Comparison of ENCODE assay signal across 20 cellular contexts in the genomic region with DNA sequence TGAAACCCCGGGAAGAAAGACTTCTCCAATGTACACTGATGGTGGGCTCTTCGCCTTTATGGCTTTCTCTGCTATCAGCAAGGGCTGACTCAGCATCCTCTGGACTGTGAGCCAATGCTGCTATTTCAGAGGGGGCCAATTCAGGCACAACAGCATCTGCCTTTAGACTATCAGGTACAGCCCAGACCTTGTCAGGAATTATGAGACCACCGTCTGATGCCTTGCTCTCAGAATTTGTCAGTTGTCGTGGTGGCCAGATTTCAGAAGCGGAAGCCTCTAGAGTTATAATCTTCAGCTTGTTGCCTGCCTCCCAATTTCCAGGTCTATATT.
DNase-seq lines count a peak whose midpoint lies in the region; ATAC-seq, FAIRE-seq and TF ChIP-seq lines count a peak whose summit lies in the region.
"Had no signal": no experiment of that assay in that cellular context is flagged by ENCODE, and none has a peak within 500 bp of the region (broad histone marks: within the 10 kb centered on the region; RNA-seq: fewer than 3 reads in every experiment).

No MANE protein-coding gene starts in this region.

- no peak overlapping the region for H3K4me3 ChIP-seq in A549
- H3K4me3 ChIP-seq in GM12864 (ENCODE audit: low read depth, low read length): peak overlapping the region; percentile 73
- H3K4me3 ChIP-seq in HUES6 (ENCODE audit: low read depth, low read length): no peak overlapping the region
- H3K4me3 ChIP-seq in endodermal cell (ENCODE audit: low read length): no peak overlapping the region
- H3K4me3 ChIP-seq: SJSA1 had no signal

- no peaks in the 10 kb centered on the region for H3K9me3 ChIP-seq in A549
- H3K9me3 ChIP-seq in HUES6 (ENCODE audit: control insufficient read depth, insufficient read depth, low read depth, low read length): peaks cover 2% of the 10 kb centered on the region; the same call in 1 of the 2 replicates
- no peaks in the 10 kb centered on the region for H3K9me3 ChIP-seq in endodermal cell (ENCODE audit: control insufficient read depth, low read length)
- H3K9me3 ChIP-seq: SJSA1 had no signal

- H3K27ac Mint-ChIP-seq in endodermal cell: no peak overlapping the region

- H3K27me3 ChIP-seq in HUES6 (ENCODE audit: control insufficient read depth, insufficient read depth, low read length) (no peaks in the 10 kb centered on the region), endodermal cell (ENCODE audit: control insufficient read depth, insufficient read depth, low read length, poor library complexity, severe bottlenecking) (no peaks in the 10 kb centered on the region)
- H3K27me3 ChIP-seq: SJSA1 had no signal

- ATAC-seq in A549 (no peak), HG02678 (IDR thresholded peaks at IDR 0.05; ENCODE audit: unreplicated experiment) (no peak), GM21381 (IDR thresholded peaks at IDR 0.05; ENCODE audit: unreplicated experiment) (no peak), GM18511 (IDR thresholded peaks at IDR 0.05; ENCODE audit: unreplicated experiment) (no peak)
- ATAC-seq: PC-3, right cardiac atrium had no signal

- DNase-seq in A549 (ENCODE audit: low read depth in 1 of 2, low spot score in 1 of 2) (no peak), GM12864 (ENCODE audit: low read depth) (no peak), endodermal cell (peak; percentile 29), NCI-H1436 treated with DMSO at 0.1 percent for 48 hours (lab: John Stamatoyannopoulos, UW) (no peak)
- DNase-seq: COR-L47, midbrain, NCI-H2081 treated with DMSO at 0.1 percent for 48 hours, NCI-H69, nucleus accumbens, PC-3, right cardiac atrium had no signal

- TF ChIP-seq RAD21 in A549 (conservative IDR thresholded peaks at IDR 0.05 in 1 of 2, IDR thresholded peaks at IDR 0.05 in 1 of 2): no peak

- no peak for TF ChIP-seq EP300 in A549 (IDR thresholded peaks at IDR 0.05)

- H3K27me3 Mint-ChIP-seq in endodermal cell (ENCODE audit: insufficient read depth): peaks cover 13% of the 10 kb centered on the region

- WGBS in A549 (ENCODE audit: missing lambda C conversion rate): 90% methylated on average over 5 of the region's 5 CpGs
- WGBS in endodermal cell (ENCODE audit: insufficient coverage in 1 of 2, insufficient read length in 1 of 2), 2 experiments: 96 to 97% methylated on average over 5 of the region's 5 CpGs

- FAIRE-seq in A549 (lab: Jason Lieb, UNC): no peak
- FAIRE-seq: colon, frontal cortex, urothelium cell line had no signal

- H3K9me3 Mint-ChIP-seq in endodermal cell: no peaks in the 10 kb centered on the region

- H3K4me3 Mint-ChIP-seq in endodermal cell: no peak overlapping the region

- POLR2A ChIA-PET in A549 (lab: Yijun Ruan, JAX): no interaction called here

- no peak for TF ChIP-seq POLR2A in A549 (IDR thresholded peaks at IDR 0.05; ENCODE audit: low read length)

- no peaks in the 10 kb centered on the region for H3K36me3 Mint-ChIP-seq in endodermal cell (ENCODE audit: low read depth)

- no peak overlapping the region for H3K9ac ChIP-seq in HUES6 (ENCODE audit: low read length)
- no peak overlapping the region for H3K9ac ChIP-seq in endodermal cell (ENCODE audit: extremely low read depth, low read length, poor library complexity, severe bottlenecking)

- CTCF ChIA-PET in A549 (lab: Yijun Ruan, JAX): interaction anchor here (1.0 kb wide), 1 partner anchor 232 kb away, joined by 3 read pairs; no protein-coding TSS in a partner anchor

- H3K4me1 Mint-ChIP-seq in endodermal cell: peaks cover 36% of the 10 kb centered on the region

- H3K36me3 ChIP-seq in HUES6 (ENCODE audit: control insufficient read depth, insufficient read depth, low read length) (peaks cover 3% of the 10 kb centered on the region; the same call in 1 of the 2 replicates), endodermal cell (ENCODE audit: control insufficient read depth, insufficient read depth, low read length) (no peaks in the 10 kb centered on the region)

- no peak for TF ChIP-seq CTCF in A549 (IDR thresholded peaks at IDR 0.05)
- TF ChIP-seq CTCF in GM12864 (IDR thresholded peaks at IDR 0.05; ENCODE audit: low read depth, low read length, missing control alignments): no peak
- TF ChIP-seq CTCF in endodermal cell (conservative IDR thresholded peaks at IDR 0.05): no peak

- no peak overlapping the region for H3K4me2 ChIP-seq in A549

- peak overlapping the region in 1 of 2 experiments; percentile 15; a peak in 1 of 6 replicates for H3K27ac ChIP-seq in A549
- 0 out of 2 replicates have a peak overlapping the region, but pooled peaks have one; percentile 8 for H3K27ac ChIP-seq in HUES6 (ENCODE audit: low read depth, low read length)
- H3K27ac ChIP-seq in endodermal cell (ENCODE audit: low read depth, low read length): no peak overlapping the region
- H3K27ac ChIP-seq: epithelial cell of prostate, SJSA1 had no signal

- H3K4me1 ChIP-seq in A549 (peaks cover 32% of the 10 kb centered on the region), HUES6 (ENCODE audit: control insufficient read depth, insufficient read depth, low read length) (peaks cover 31% of the 10 kb centered on the region), endodermal cell (ENCODE audit: control insufficient read depth, insufficient read depth, low read length) (peaks cover 4% of the 10 kb centered on the region)

TF ChIP-seq in A549, 52 proteins besides CTCF, POLR2A, EP300 and RAD21:
- TF ChIP-seq NFE2L2 (conservative IDR thresholded peaks at IDR 0.05; ENCODE audit: low read length): no peak
- TF ChIP-seq MAFK (IDR thresholded peaks at IDR 0.05; ENCODE audit: partially characterized antibody): peak; percentile 53
- no peak for TF ChIP-seq ZNF302 (CRISPR knock-in tag; IDR thresholded peaks at IDR 0.05)
- TF ChIP-seq, protein P1, sequence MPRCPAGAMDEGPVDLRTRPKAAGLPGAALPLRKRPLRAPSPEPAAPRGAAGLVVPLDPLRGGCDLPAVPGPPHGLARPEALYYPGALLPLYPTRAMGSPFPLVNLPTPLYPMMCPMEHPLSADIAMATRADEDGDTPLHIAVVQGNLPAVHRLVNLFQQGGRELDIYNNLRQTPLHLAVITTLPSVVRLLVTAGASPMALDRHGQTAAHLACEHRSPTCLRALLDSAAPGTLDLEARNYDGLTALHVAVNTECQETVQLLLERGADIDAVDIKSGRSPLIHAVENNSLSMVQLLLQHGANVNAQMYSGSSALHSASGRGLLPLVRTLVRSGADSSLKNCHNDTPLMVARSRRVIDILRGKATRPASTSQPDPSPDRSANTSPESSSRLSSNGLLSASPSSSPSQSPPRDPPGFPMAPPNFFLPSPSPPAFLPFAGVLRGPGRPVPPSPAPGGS (IDR thresholded peaks at IDR 0.05): no peak
- no peak for TF ChIP-seq GATA3 (IDR thresholded peaks at IDR 0.05; ENCODE audit: borderline replicate concordance)
- TF ChIP-seq, protein P2, sequence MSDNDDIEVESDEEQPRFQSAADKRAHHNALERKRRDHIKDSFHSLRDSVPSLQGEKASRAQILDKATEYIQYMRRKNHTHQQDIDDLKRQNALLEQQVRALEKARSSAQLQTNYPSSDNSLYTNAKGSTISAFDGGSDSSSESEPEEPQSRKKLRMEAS (IDR thresholded peaks at IDR 0.05): no peak
TF ChIP-seq in A549: peak in this region for 1.
